In the genomic region with DNA sequence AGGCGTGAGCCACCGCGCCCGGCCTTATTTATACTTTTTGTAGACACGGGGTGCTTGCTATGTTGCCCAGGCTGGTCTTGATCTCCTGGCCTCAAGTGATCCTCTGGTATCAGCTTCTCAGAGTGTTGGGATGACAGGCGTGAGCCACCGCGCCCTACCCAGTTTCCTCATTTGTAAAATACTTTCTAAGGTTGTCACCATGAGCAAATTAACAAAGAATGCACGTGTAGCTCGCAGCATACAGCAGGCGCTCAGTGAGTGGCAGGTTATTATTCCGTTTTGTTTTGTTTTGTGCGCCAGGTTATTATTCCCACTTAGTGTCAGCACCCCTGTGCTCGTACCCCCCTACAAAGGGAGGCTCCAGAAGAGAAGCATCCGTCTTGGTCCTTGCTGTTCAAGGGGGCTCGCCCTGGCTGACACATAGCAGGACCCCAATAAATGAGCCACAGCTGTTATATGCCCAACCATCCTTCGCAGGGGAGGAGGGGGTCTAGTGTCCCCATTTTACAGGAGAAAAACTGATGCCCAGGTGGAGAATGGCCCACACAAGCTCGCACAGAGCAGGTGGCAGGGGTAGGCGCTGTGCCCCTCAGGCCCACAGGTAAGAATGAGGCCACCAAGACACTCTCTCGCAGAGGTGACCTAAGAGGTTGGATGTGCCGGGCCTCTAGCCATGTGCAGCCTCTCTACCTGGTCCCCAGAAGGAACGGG, we compare ENCODE assay signal across 8 cellular contexts. TPM values are rescaled to one million over a fixed set of nuclear protein-coding genes. Genes with fewer than 3 reads are reported as not detected.
DNase-seq lines count a peak whose midpoint lies in the region; ATAC-seq and TF ChIP-seq lines count a peak whose summit lies in the region.

No MANE protein-coding gene starts in this region.

- peak overlapping the region; percentile 85 for H3K4me3 Mint-ChIP-seq in endothelial cell (ENCODE audit: unreplicated experiment)

- H3K36me3 ChIP-seq in OCI-LY3 (replicated peaks; ENCODE audit: low read depth, low read length): no peaks in the 10 kb centered on the region
- H3K36me3 ChIP-seq in parathyroid adenoma (ENCODE audit: control insufficient read depth, insufficient read depth, low read length): no peaks in the 10 kb centered on the region

- no peaks in the 10 kb centered on the region for H4K20me1 ChIP-seq in OCI-LY3 (ENCODE audit: insufficient read depth, low read length)

- H3K9me3 ChIP-seq in OCI-LY3 (ENCODE audit: insufficient read depth, low read length): no peaks in the 10 kb centered on the region
- no peaks in the 10 kb centered on the region for H3K9me3 ChIP-seq in parathyroid adenoma (ENCODE audit: control insufficient read depth, low read length)

- no peak overlapping the region for H3K27ac Mint-ChIP-seq in endothelial cell (ENCODE audit: unreplicated experiment)

- DNase-seq in endothelial cell (ENCODE audit: low spot score) (no peak), middle frontal gyrus (ENCODE audit: extremely low spot score, low spot score) (no peak), HuH-7.5 (ENCODE audit: low spot score) (no peak)

- H3K27me3 Mint-ChIP-seq in endothelial cell (ENCODE audit: unreplicated experiment): peaks cover 12% of the 10 kb centered on the region

- ATAC-seq in GM19467 (IDR thresholded peaks at IDR 0.05; ENCODE audit: unreplicated experiment) (peak; percentile 1), GM21528 (IDR thresholded peaks at IDR 0.05; ENCODE audit: low FRiP score, unreplicated experiment) (no peak), GM21381 (IDR thresholded peaks at IDR 0.05; ENCODE audit: unreplicated experiment) (no peak)

- peak overlapping the region; percentile 82 for H3K4me3 ChIP-seq in OCI-LY3 (ENCODE audit: low read length)
- H3K4me3 ChIP-seq in parathyroid adenoma (ENCODE audit: low read depth, low read length): peak overlapping the region; percentile 92

- H3K4me2 ChIP-seq in OCI-LY3 (ENCODE audit: low read length) (peak overlapping the region; percentile 77), parathyroid adenoma (ENCODE audit: low read length) (peak overlapping the region; percentile 97)

- H3K36me3 Mint-ChIP-seq in endothelial cell (ENCODE audit: low read depth, unreplicated experiment): peaks cover 4% of the 10 kb centered on the region

- H3K79me2 ChIP-seq in OCI-LY3 (ENCODE audit: low read length): peaks cover 12% of the 10 kb centered on the region; the same call in 1 of the 2 replicates
- peaks cover 49% of the 10 kb centered on the region for H3K79me2 ChIP-seq in parathyroid adenoma

- H3K27ac ChIP-seq in OCI-LY3 (ENCODE audit: low read length) (no peak overlapping the region), parathyroid adenoma (peak overlapping the region; percentile 97)

- H3K27me3 ChIP-seq in OCI-LY3 (ENCODE audit: low read depth, low read length): no peaks in the 10 kb centered on the region
- no peaks in the 10 kb centered on the region for H3K27me3 ChIP-seq in parathyroid adenoma (ENCODE audit: control insufficient read depth, insufficient read depth, low read length)

- TF ChIP-seq CTCF in OCI-LY3 (IDR thresholded peaks at IDR 0.05; ENCODE audit: low read depth, low read length) (no peak), endothelial cell (IDR thresholded peaks at IDR 0.05; ENCODE audit: unreplicated experiment) (no peak), parathyroid adenoma (IDR thresholded peaks at IDR 0.05) (no peak)

- H3K9me3 Mint-ChIP-seq in endothelial cell (ENCODE audit: unreplicated experiment): no peaks in the 10 kb centered on the region

- peak overlapping the region; percentile 38; the same call in 1 of the 2 replicates for H3K9ac ChIP-seq in OCI-LY3 (ENCODE audit: low read length)
- H3K9ac ChIP-seq in parathyroid adenoma: no peak overlapping the region

- peaks cover 15% of the 10 kb centered on the region for H3K4me1 Mint-ChIP-seq in endothelial cell (ENCODE audit: unreplicated experiment)

- H2AFZ ChIP-seq in OCI-LY3 (ENCODE audit: low read depth, low read length) (no peak overlapping the region), parathyroid adenoma (peak overlapping the region; percentile 90)

- H3K4me1 ChIP-seq in OCI-LY3 (ENCODE audit: low read length) (peaks cover 10% of the 10 kb centered on the region), parathyroid adenoma (peaks cover 26% of the 10 kb centered on the region)

RNA-seq across cellular contexts. Expression of gene MIEF2, which starts 0.7 kb away (rescaled TPM):
- total RNA-seq in endothelial cell (ENCODE audit: unreplicated experiment): 11.6 TPM

RNA-seq across cellular contexts. Expression of gene FLII, which starts 1.2 kb away (rescaled TPM):
- 355 TPM for total RNA-seq in endothelial cell (ENCODE audit: unreplicated experiment)

RNA-seq across cellular contexts. Expression of gene LLGL1, which starts 34.3 kb away (rescaled TPM):
- 57.2 TPM for total RNA-seq in endothelial cell (ENCODE audit: unreplicated experiment)

RNA-seq across cellular contexts. Expression of gene TOP3A, which starts 55.0 kb away (rescaled TPM):
- total RNA-seq in endothelial cell (ENCODE audit: unreplicated experiment): 39.2 TPM

RNA-seq across cellular contexts. Expression of gene SMCR8, which starts 55.3 kb away (rescaled TPM):
- 21.3 TPM for total RNA-seq in endothelial cell (ENCODE audit: unreplicated experiment)
